1 cellular context compared by ENCODE assay signal in genomic region chr1:68791800-68792199, GRCh38.
TF ChIP-seq lines count a peak whose summit lies in the region.

No MANE protein-coding gene starts in this region.

TF ChIP-seq in HepG2, 621 proteins besides CTCF, POLR2A, EP300 and RAD21 (continued from another document):
- TF ChIP-seq, protein P1, sequence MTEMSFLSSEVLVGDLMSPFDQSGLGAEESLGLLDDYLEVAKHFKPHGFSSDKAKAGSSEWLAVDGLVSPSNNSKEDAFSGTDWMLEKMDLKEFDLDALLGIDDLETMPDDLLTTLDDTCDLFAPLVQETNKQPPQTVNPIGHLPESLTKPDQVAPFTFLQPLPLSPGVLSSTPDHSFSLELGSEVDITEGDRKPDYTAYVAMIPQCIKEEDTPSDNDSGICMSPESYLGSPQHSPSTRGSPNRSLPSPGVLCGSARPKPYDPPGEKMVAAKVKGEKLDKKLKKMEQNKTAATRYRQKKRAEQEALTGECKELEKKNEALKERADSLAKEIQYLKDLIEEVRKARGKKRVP (CRISPR knock-in tag; IDR thresholded peaks at IDR 0.05): no peak
- TF ChIP-seq, protein P2, sequence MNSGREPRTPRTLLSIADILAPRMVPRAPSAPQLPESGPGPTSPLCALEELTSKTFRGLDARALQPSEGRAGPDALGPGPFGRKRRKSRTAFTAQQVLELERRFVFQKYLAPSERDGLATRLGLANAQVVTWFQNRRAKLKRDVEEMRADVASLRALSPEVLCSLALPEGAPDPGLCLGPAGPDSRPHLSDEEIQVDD (CRISPR knock-in tag; IDR thresholded peaks at IDR 0.05; ENCODE audit: borderline replicate concordance): no peak
TF ChIP-seq in HepG2: peak in this region for 0.
